In the genomic region with DNA sequence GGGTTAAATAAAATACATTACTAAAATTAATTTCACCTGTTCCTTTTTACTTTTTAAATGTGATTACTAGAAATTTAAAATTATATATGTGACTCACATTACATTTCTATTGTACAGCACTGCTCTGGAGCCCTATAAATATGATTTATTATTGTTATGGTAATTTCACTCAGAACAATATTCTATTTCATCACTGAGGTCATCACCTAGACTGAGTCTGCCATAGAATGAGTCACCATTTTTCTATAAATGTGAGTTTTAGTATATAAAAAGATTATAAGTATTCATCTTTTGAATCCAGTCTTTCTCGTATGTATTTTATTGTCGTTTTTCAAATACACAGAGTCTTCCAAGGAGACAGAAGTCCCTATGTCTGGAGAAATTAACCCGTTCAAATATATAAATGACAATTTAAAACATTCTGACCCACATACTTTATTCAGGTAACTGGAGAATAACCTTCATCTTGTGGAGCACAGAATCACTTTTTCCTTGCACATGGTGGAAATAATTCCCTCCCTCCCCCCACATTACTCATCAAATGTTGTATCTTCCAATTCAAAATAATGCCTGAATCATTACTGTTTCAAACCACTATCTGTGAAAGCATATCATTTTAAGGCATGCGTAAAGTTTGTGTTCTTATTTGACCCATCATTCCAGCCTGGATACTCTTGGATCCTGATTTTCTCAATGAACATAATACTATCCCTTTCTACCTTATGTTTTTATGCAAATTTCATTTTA, we compare ENCODE assay signal across 1 cellular context.
TF ChIP-seq lines count a peak whose summit lies in the region.

No MANE protein-coding gene starts in this region.

TF ChIP-seq in HCT116, 20 proteins besides CTCF, POLR2A, EP300 and RAD21 (continued from another document):
- TF ChIP-seq, protein P1, sequence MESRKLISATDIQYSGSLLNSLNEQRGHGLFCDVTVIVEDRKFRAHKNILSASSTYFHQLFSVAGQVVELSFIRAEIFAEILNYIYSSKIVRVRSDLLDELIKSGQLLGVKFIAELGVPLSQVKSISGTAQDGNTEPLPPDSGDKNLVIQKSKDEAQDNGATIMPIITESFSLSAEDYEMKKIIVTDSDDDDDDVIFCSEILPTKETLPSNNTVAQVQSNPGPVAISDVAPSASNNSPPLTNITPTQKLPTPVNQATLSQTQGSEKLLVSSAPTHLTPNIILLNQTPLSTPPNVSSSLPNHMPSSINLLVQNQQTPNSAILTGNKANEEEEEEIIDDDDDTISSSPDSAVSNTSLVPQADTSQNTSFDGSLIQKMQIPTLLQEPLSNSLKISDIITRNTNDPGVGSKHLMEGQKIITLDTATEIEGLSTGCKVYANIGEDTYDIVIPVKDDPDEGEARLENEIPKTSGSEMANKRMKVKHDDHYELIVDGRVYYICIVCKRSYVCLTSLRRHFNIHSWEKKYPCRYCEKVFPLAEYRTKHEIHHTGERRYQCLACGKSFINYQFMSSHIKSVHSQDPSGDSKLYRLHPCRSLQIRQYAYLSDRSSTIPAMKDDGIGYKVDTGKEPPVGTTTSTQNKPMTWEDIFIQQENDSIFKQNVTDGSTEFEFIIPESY (IDR thresholded peaks at IDR 0.05; ENCODE audit: extremely low read depth, insufficient replicate concordance, low read length): no peak
TF ChIP-seq in HCT116: peak in this region for 0.
